In the genomic region with DNA sequence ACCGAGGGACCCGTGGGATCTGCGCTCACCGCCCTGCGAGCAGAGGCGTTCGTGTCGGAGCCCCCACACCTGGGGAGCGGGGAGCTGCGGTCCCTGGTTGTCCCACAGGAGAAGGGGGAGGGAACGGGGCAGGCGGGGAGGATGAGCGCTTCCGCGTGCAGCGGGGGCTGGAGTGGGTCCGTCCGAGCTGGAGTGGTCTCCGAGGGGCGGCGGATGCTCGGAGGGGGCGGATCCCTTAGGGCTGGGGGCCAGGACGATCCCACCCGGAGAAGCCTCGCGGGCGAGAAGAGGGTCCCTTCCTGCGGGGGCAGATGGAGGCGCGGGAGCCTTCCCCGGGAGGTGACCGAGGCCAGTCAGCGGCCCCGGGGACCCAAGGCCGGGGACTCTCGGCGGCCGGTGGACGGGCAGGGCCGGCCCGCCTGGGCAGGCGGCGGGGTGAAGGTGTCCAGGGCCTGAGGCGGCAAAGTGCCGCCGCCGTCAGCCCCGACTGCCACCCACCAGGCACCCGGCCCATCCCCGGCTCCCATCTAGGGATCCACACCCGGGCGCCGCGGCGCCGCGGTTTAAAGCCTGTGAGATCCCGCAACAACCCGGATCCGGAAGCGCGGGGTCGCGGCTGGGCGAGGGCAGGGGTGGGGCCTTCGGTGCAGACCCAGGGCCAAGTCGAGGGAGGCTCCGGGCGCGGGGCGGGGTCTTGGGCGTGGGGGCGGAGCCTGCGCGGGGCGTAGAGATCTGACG, we compare ENCODE assay signal across 8 cellular contexts. TPM values are rescaled to one million over a fixed set of nuclear protein-coding genes. Genes with fewer than 3 reads are reported as not detected.
DNase-seq lines count a peak whose midpoint lies in the region; ATAC-seq and TF ChIP-seq lines count a peak whose summit lies in the region.

No MANE protein-coding gene starts in this region.

- no peak for TF ChIP-seq CTCF in coronary artery (IDR thresholded peaks at IDR 0.05)

- H3K4me3 ChIP-seq in coronary artery = peak overlapping the region; percentile 71

- peak overlapping the region; percentile 51 to 80 for H3K27ac ChIP-seq in coronary artery

- peak; percentile 86 for ATAC-seq in HG02623 (IDR thresholded peaks at IDR 0.05; ENCODE audit: unreplicated experiment)
- no peak for ATAC-seq in GM18870 (IDR thresholded peaks at IDR 0.05; ENCODE audit: unreplicated experiment)

- DNase-seq in Daoy (ENCODE audit: low read depth) = peak; percentile 90
- DNase-seq in NCI-H2227 (lab: John Stamatoyannopoulos, UW; ENCODE audit: unreplicated experiment) = peak; percentile 89
- DNase-seq in activated CD4-positive, alpha-beta T cell treated with anti-CD3 and anti-CD28 coated beads for 48 hours = peak; percentile 92
- peak; percentile 89 for DNase-seq in coronary artery (ENCODE audit: low spot score)
- DNase-seq in left kidney (ENCODE audit: low read depth, low spot score) = peak; percentile 95
- DNase-seq in stimulated activated CD4-positive, alpha-beta T cell treated with anti-CD3 and anti-CD28 coated beads, Interleukin-1b, Interleukin-23, amount 100 ng/mL, for 48 hours = peak; percentile 88

RNA-seq across cellular contexts. Expression of a gene that starts 5.3 kb away (rescaled TPM):
- not detected in 2 replicates for total RNA-seq in Daoy (2014; rRNA removed; shearing (Covaris generic))

RNA-seq across cellular contexts. Expression of a gene that starts 25.6 kb away (rescaled TPM):
- total RNA-seq in Daoy (2014; rRNA removed; shearing (Covaris generic)) = not detected in 2 replicates

RNA-seq across cellular contexts. Expression of a gene that starts 49.3 kb away (rescaled TPM):
- 60.2 and 62.6 TPM in 2 replicates for total RNA-seq in Daoy (2014; rRNA removed; shearing (Covaris generic))
